Comparison of ENCODE assay signal across 1 cellular context in genomic region chr5:13944564-13945195, GRCh38.
TF ChIP-seq lines count a peak whose summit lies in the region.

DNAH5 (minus strand) TSS chr5:13944688; CDS start chr5:13944438, 250 bp downstream.

TF ChIP-seq in IMR-90, 13 proteins besides CTCF, POLR2A, EP300 and RAD21 (continued from another document):
- TF ChIP-seq ELK1 (IDR thresholded peaks at IDR 0.05; ENCODE audit: borderline replicate concordance, low read depth, low read length) (no peak), CHD1 (IDR thresholded peaks at IDR 0.05; ENCODE audit: low read depth, low read length) (no peak), FOS (IDR thresholded peaks at IDR 0.05; ENCODE audit: low read depth, low read length) (0 out of 2 replicates have a peak, but pooled peaks have one; percentile 19), USF2 (IDR thresholded peaks at IDR 0.05; ENCODE audit: low read depth, low read length) (no peak), CEBPB (IDR thresholded peaks at IDR 0.05; ENCODE audit: low read depth, low read length) (no peak)
